ENCODE assay signal across 1 cellular context in genomic region chr2:25903216-25903776, GRCh38.
TF ChIP-seq lines count a peak whose summit lies in the region.

No MANE protein-coding gene starts in this region.

TF ChIP-seq in HepG2, 621 proteins besides CTCF, POLR2A, EP300 and RAD21 (continued from another document):
- TF ChIP-seq, protein P1, sequence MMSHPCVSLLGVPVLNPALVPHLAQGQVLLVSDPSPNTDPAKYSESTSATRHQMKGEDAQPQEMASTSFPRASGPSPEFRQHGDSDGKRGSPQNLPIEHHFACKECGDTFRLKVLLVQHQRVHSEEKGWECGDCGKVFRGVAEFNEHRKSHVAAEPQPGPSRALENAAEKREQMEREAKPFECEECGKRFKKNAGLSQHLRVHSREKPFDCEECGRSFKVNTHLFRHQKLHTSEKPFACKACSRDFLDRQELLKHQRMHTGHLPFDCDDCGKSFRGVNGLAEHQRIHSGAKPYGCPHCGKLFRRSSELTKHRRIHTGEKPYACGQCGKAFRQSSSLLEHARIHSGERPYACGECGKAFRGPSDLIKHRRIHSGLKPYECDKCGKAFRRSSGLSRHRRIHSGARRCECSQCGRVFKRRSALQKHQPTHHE (CRISPR knock-in tag; IDR thresholded peaks at IDR 0.05; ENCODE audit: borderline replicate concordance), result no peak
- TF ChIP-seq HDAC2 (CRISPR knock-in tag; IDR thresholded peaks at IDR 0.05) (no peak), ZNF616 (CRISPR knock-in tag; IDR thresholded peaks at IDR 0.05; ENCODE audit: low read depth) (no peak), MAZ (IDR thresholded peaks at IDR 0.05; ENCODE audit: borderline replicate concordance, low read depth, low read length) (no peak), MAZ (CRISPR knock-in tag; IDR thresholded peaks at IDR 0.05; ENCODE audit: low read depth) (no peak), ZNF484 (CRISPR knock-in tag; IDR thresholded peaks at IDR 0.05; ENCODE audit: borderline replicate concordance, low read depth) (no peak), ZFP37 (CRISPR knock-in tag; IDR thresholded peaks at IDR 0.05; ENCODE audit: borderline replicate concordance) (no peak), HMGA1 (CRISPR knock-in tag; conservative IDR thresholded peaks at IDR 0.05) (no peak)
